In genomic region chr15:56245871-56246814, GRCh38 we compare ENCODE assay signal across 8 cellular contexts. TPM values are rescaled to one million over a fixed set of nuclear protein-coding genes. Genes with fewer than 3 reads are reported as not detected.
DNase-seq lines count a peak whose midpoint lies in the region; ATAC-seq and TF ChIP-seq lines count a peak whose summit lies in the region.

No MANE protein-coding gene starts in this region.

- H3K27me3 Mint-ChIP-seq in activated CD8-positive, alpha-beta memory T cell treated with anti-CD3 and anti-CD28 coated beads, Interleukin-2, amount 10 ng/mL, durations not matched to agents 7 days and 5 days: no peaks in the 10 kb centered on the region

- peaks cover 6% of the 10 kb centered on the region for H3K36me3 Mint-ChIP-seq in activated CD8-positive, alpha-beta memory T cell treated with anti-CD3 and anti-CD28 coated beads, Interleukin-2, amount 10 ng/mL, durations not matched to agents 7 days and 5 days

- H3K4me3 ChIP-seq in HUES48 (ENCODE audit: low read depth, low read length): peak overlapping the region; percentile 44
- H3K4me3 ChIP-seq in epithelial cell of esophagus (ENCODE audit: low read length): peak overlapping the region; percentile 43

- peak overlapping the region; percentile 39 for H3K27ac ChIP-seq in HUES48 (ENCODE audit: low read depth, low read length)

- H3K4me1 Mint-ChIP-seq in activated CD8-positive, alpha-beta memory T cell treated with anti-CD3 and anti-CD28 coated beads, Interleukin-2, amount 10 ng/mL, durations not matched to agents 7 days and 5 days: peaks cover 28% of the 10 kb centered on the region

- peaks cover 25% of the 10 kb centered on the region for H3K4me1 ChIP-seq in HUES48 (ENCODE audit: control insufficient read depth, insufficient read depth, low read length)

- peak; percentile 100 for TF ChIP-seq CTCF in epithelial cell of esophagus (IDR thresholded peaks at IDR 0.05; ENCODE audit: insufficient read depth, low read depth, low read length, missing control alignments)

- H3K27ac Mint-ChIP-seq in activated CD8-positive, alpha-beta memory T cell treated with anti-CD3 and anti-CD28 coated beads, Interleukin-2, amount 10 ng/mL, durations not matched to agents 7 days and 5 days: peak overlapping the region; percentile 91

- no peaks in the 10 kb centered on the region for H3K9me3 ChIP-seq in HUES48 (ENCODE audit: control insufficient read depth, insufficient read depth, low read length)

- H3K9ac ChIP-seq in HUES48 (ENCODE audit: low read depth, low read length): no peak overlapping the region

- peak; percentile 59 for ATAC-seq in GM21423 (IDR thresholded peaks at IDR 0.05; ENCODE audit: unreplicated experiment)
- ATAC-seq in activated CD8-positive, alpha-beta memory T cell treated with anti-CD3 and anti-CD28 coated beads, Interleukin-2, amount 10 ng/mL, durations not matched to agents 7 days and 5 days: peak; percentile 75

- no peaks in the 10 kb centered on the region for H3K36me3 ChIP-seq in HUES48 (ENCODE audit: control insufficient read depth, insufficient read depth, low read length)

- CTCF ChIA-PET in activated CD8-positive, alpha-beta memory T cell treated with anti-CD3 and anti-CD28 coated beads, Interleukin-2, amount 10 ng/mL, durations not matched to agents 7 days and 5 days (lab: Charles Lee): interaction anchor here (0.7 to 2.5 kb wide), 12 partner anchors 10 to 400 kb away, joined by 3 to 10 read pairs (median 4); partner anchors contain the start of genes NEDD4 and TEX9

- DNase-seq in DMS 273 treated with DMSO at 0.1 percent for 48 hours (lab: John Stamatoyannopoulos, UW) (peak; percentile 71), NOMO-1 treated with dmso at 0.1 percent for 144 hours (lab: John Stamatoyannopoulos, UW; ENCODE audit: unreplicated experiment) (peak; percentile 93), epithelial cell of esophagus (ENCODE audit: low read depth) (peak; percentile 89), mucosa of gallbladder (ENCODE audit: low spot score) (peak; percentile 89)
- DNase-seq in activated CD8-positive, alpha-beta memory T cell treated with anti-CD3 and anti-CD28 coated beads, Interleukin-2, amount 10 ng/mL, durations not matched to agents 7 days and 5 days: peak; percentile 91
- peak; percentile 84 for DNase-seq in stimulated activated CD8-positive, alpha-beta memory T cell treated with anti-CD3 and anti-CD28 coated beads, Interleukin-4, amount 100 ng/mL, for 24 hours (ENCODE audit: low read depth)

- H3K27me3 ChIP-seq in HUES48 (ENCODE audit: control insufficient read depth, insufficient read depth, low read length): no peaks in the 10 kb centered on the region

- peak overlapping the region; percentile 98 for H3K4me3 Mint-ChIP-seq in activated CD8-positive, alpha-beta memory T cell treated with anti-CD3 and anti-CD28 coated beads, Interleukin-2, amount 10 ng/mL, durations not matched to agents 7 days and 5 days

- H3K9me3 Mint-ChIP-seq in activated CD8-positive, alpha-beta memory T cell treated with anti-CD3 and anti-CD28 coated beads, Interleukin-2, amount 10 ng/mL, durations not matched to agents 7 days and 5 days (ENCODE audit: low read depth): no peaks in the 10 kb centered on the region

RNA-seq across cellular contexts. Expression of gene RFX7, which starts 2.5 kb away (rescaled TPM):
- 10 to 100 TPM; 44.1 to 58.9 TPM for total RNA-seq in activated CD8-positive, alpha-beta memory T cell treated with anti-CD3 and anti-CD28 coated beads, Interleukin-2, amount 10 ng/mL, durations not matched to agents 7 days and 5 days
- total RNA-seq in mucosa of gallbladder: 15.9 TPM

Comparison
In these comparisons a context has a peak if more than half of its experiments do, and no peak if none do; other contexts are left out.
1. Peak in every context shown above with its lines: DNase-seq, ATAC-seq, H3K4me3 ChIP-seq and H3K27ac ChIP-seq.